Comparison of ENCODE assay signal across 8 cellular contexts in genomic region chr5:173887610-173888472, GRCh38. TPM values are rescaled to one million over a fixed set of nuclear protein-coding genes. Genes with fewer than 3 reads are reported as not detected.
DNase-seq lines count a peak whose midpoint lies in the region; ATAC-seq and TF ChIP-seq lines count a peak whose summit lies in the region.

CPEB4 (plus strand) TSS chr5:173888349; CDS start chr5:173889734, 1,385 bp downstream.

- CTCF ChIA-PET in activated CD4-positive, alpha-beta T cell treated with anti-CD3 and anti-CD28 coated beads for 36 hours (lab: Charles Lee): interaction anchor here (0.6 to 1.3 kb wide), 6 partner anchors 27 to 272 kb away, joined by 3 to 7 read pairs (median 3); no protein-coding TSS in a partner anchor

- DNase-seq in Ammon's horn (ENCODE audit: low spot score) (peak; percentile 100), GM19238 (ENCODE audit: insufficient read length, low spot score) (peak; percentile 80), NCI-H524 (lab: John Stamatoyannopoulos, UW) (peak; percentile 96 to 99), choroid plexus epithelial cell (ENCODE audit: low read depth) (peak; percentile 100), kidney epithelial cell (ENCODE audit: low read depth) (peak; percentile 98)
- DNase-seq in activated CD4-positive, alpha-beta T cell treated with anti-CD3 and anti-CD28 coated beads for 36 hours: peak; percentile 98
- DNase-seq in stimulated activated CD4-positive, alpha-beta T cell treated with anti-CD3 and anti-CD28 coated beads, Interleukin-15, amount 100 ng/mL, for 48 hours (ENCODE audit: low read depth in 2 of 2): peak; percentile 95

- POLR2A ChIA-PET in activated CD4-positive, alpha-beta T cell treated with anti-CD3 and anti-CD28 coated beads for 36 hours (lab: Charles Lee): interaction anchor here (0.8 to 1.4 kb wide), 2 partner anchors 271 to 272 kb away, joined by 4 to 8 read pairs; no protein-coding TSS in a partner anchor

- TF ChIP-seq CTCF in choroid plexus epithelial cell (conservative IDR thresholded peaks at IDR 0.05; ENCODE audit: low read depth, low read length) (no peak), kidney epithelial cell (IDR thresholded peaks at IDR 0.05; ENCODE audit: insufficient read depth, low read length, poor library complexity, severe bottlenecking) (no peak)

- peaks cover 2% of the 10 kb centered on the region for H3K36me3 Mint-ChIP-seq in activated CD4-positive, alpha-beta T cell treated with anti-CD3 and anti-CD28 coated beads for 36 hours (ENCODE audit: low read depth)

- intact Hi-C loops in activated CD4-positive, alpha-beta T cell treated with anti-CD3 and anti-CD28 coated beads for 36 hours (cut with DNase I, micrococcal nuclease): loop anchor here (1.0 to 10.0 kb wide), 9 partner anchors 30 to 1587 kb away; partner anchors contain the start of genes BOD1 (in 2 of the 2), BNIP1 (in 1 of the 2), CREBRF (in 1 of the 2) and DUSP1 (in 1 of the 2)

- peak within 1 kb of the TSS; percentile 98 for H3K27ac Mint-ChIP-seq in activated CD4-positive, alpha-beta T cell treated with anti-CD3 and anti-CD28 coated beads for 36 hours

- H3K27me3 Mint-ChIP-seq in activated CD4-positive, alpha-beta T cell treated with anti-CD3 and anti-CD28 coated beads for 36 hours: no peaks in the 10 kb centered on the region

- peak within 1 kb of the TSS; percentile 96 for H3K4me3 Mint-ChIP-seq in activated CD4-positive, alpha-beta T cell treated with anti-CD3 and anti-CD28 coated beads for 36 hours

- peak within 1 kb of the TSS; percentile 83 for H3K4me3 ChIP-seq in choroid plexus epithelial cell (ENCODE audit: low read depth, low read length)
- peak within 1 kb of the TSS; percentile 84 for H3K4me3 ChIP-seq in kidney epithelial cell (ENCODE audit: low read depth, low read length)

- peak; percentile 90 for ATAC-seq in HG03442 (IDR thresholded peaks at IDR 0.05; ENCODE audit: unreplicated experiment)
- peak; percentile 96 for ATAC-seq in activated CD4-positive, alpha-beta T cell treated with anti-CD3 and anti-CD28 coated beads for 36 hours

- H3K9me3 Mint-ChIP-seq in activated CD4-positive, alpha-beta T cell treated with anti-CD3 and anti-CD28 coated beads for 36 hours (ENCODE audit: low read depth): peaks cover 4% of the 10 kb centered on the region

- H3K4me1 Mint-ChIP-seq in activated CD4-positive, alpha-beta T cell treated with anti-CD3 and anti-CD28 coated beads for 36 hours: peaks cover 67% of the 10 kb centered on the region

- H3K27me3 ChIP-seq in kidney epithelial cell (ENCODE audit: control insufficient read depth, insufficient read depth, low read length): no peaks in the 10 kb centered on the region

- H3K36me3 ChIP-seq in kidney epithelial cell (ENCODE audit: control insufficient read depth, insufficient read depth, low read length): no peaks in the 10 kb centered on the region

RNA-seq across cellular contexts. Expression of gene CPEB4, which starts in this region (rescaled TPM):
- 1 to 10 TPM; 5.6 to 8.3 TPM for total RNA-seq in activated CD4-positive, alpha-beta T cell treated with anti-CD3 and anti-CD28 coated beads for 36 hours
- total RNA-seq in kidney epithelial cell: 20.9 and 32.7 TPM in 2 replicates

Comparison
In these comparisons a context has a peak if more than half of its experiments do, and no peak if none do; other contexts are left out.
1. Peak in every context shown above with its lines: DNase-seq, ATAC-seq and H3K4me3 ChIP-seq.